In genomic region chr4:77025643-77026321, GRCh38 we compare ENCODE assay signal across 12 cellular contexts. TPM values are rescaled to one million over a fixed set of nuclear protein-coding genes. Genes with fewer than 3 reads are reported as not detected.
DNase-seq lines count a peak whose midpoint lies in the region; ATAC-seq and TF ChIP-seq lines count a peak whose summit lies in the region.
"Had no signal": no experiment of that assay in that cellular context is flagged by ENCODE, and none has a peak within 500 bp of the region (broad histone marks: within the 10 kb centered on the region; RNA-seq: fewer than 3 reads in every experiment).

No MANE protein-coding gene starts in this region.

- H3K36me3 ChIP-seq in GM23248 (ENCODE audit: low read depth) = peaks cover 83% of the 10 kb centered on the region
- peaks cover 61% of the 10 kb centered on the region for H3K36me3 ChIP-seq in IMR-90 (ENCODE audit: control insufficient read depth, insufficient read depth, low read length)
- peaks cover 7% of the 10 kb centered on the region for H3K36me3 ChIP-seq in smooth muscle cell (ENCODE audit: low read depth)
- H3K36me3 ChIP-seq in Peyer's patch = peaks cover 0 to 82% (median 0%) of the 10 kb centered on the region in 3 donors

- no peak overlapping the region for H3K4ac ChIP-seq in IMR-90 (ENCODE audit: low read depth, low read length)

- no peak overlapping the region for H3K56ac ChIP-seq in IMR-90 (ENCODE audit: extremely low read depth, insufficient read depth, low read length)

- ATAC-seq in activated CD8-positive, alpha-beta memory T cell treated with anti-CD3 and anti-CD28 coated beads, Interleukin-2, amount 10 ng/mL, durations not matched to agents 7 days and 5 days = peak; percentile 93
- no peak for ATAC-seq in IMR-90 (ENCODE audit: low read depth)
- ATAC-seq: effector memory CD8-positive, alpha-beta T cell had no signal

- POLR2A ChIA-PET in IMR-90 (lab: Charles Lee; ENCODE audit: unreplicated experiment) = no interaction called here

- H3K9ac ChIP-seq in GM23248 = peak overlapping the region; percentile 45
- no peak overlapping the region for H3K9ac ChIP-seq in IMR-90 (ENCODE audit: low read depth, low read length)
- no peak overlapping the region for H3K9ac ChIP-seq in smooth muscle cell (ENCODE audit: low read depth)

- peak overlapping the region; percentile 45 for H2BK5ac ChIP-seq in IMR-90 (ENCODE audit: low read depth, low read length, poor library complexity, severe bottlenecking)

- no peak overlapping the region for H2AK9ac ChIP-seq in IMR-90 (replicated peaks; ENCODE audit: low read depth, low read length, poor library complexity)

- no peak overlapping the region for H2AK5ac ChIP-seq in IMR-90 (ENCODE audit: low read depth, low read length)

- H3K9me2 ChIP-seq in GM23248 (ENCODE audit: insufficient read depth) = no peaks in the 10 kb centered on the region

- no peak overlapping the region for H3K23ac ChIP-seq in IMR-90 (ENCODE audit: low read depth, low read length)

- peaks cover 16% of the 10 kb centered on the region for H3K9me1 ChIP-seq in IMR-90 (ENCODE audit: insufficient read depth, low read length)

- peaks cover 39% of the 10 kb centered on the region for H3K4me1 Mint-ChIP-seq in activated CD8-positive, alpha-beta memory T cell treated with anti-CD3 and anti-CD28 coated beads, Interleukin-2, amount 10 ng/mL, durations not matched to agents 7 days and 5 days

- peaks cover 3% of the 10 kb centered on the region for H3K27me3 Mint-ChIP-seq in activated CD8-positive, alpha-beta memory T cell treated with anti-CD3 and anti-CD28 coated beads, Interleukin-2, amount 10 ng/mL, durations not matched to agents 7 days and 5 days
- H3K27me3 Mint-ChIP-seq: effector memory CD8-positive, alpha-beta T cell had no signal

- peak overlapping the region; percentile 23 for H3K27ac Mint-ChIP-seq in activated CD8-positive, alpha-beta memory T cell treated with anti-CD3 and anti-CD28 coated beads, Interleukin-2, amount 10 ng/mL, durations not matched to agents 7 days and 5 days
- H3K27ac Mint-ChIP-seq: effector memory CD8-positive, alpha-beta T cell had no signal

- H3K4me3 Mint-ChIP-seq in activated CD8-positive, alpha-beta memory T cell treated with anti-CD3 and anti-CD28 coated beads, Interleukin-2, amount 10 ng/mL, durations not matched to agents 7 days and 5 days = no peak overlapping the region
- H3K4me3 Mint-ChIP-seq: effector memory CD8-positive, alpha-beta T cell had no signal

- no peaks in the 10 kb centered on the region for H3K9me3 Mint-ChIP-seq in activated CD8-positive, alpha-beta memory T cell treated with anti-CD3 and anti-CD28 coated beads, Interleukin-2, amount 10 ng/mL, durations not matched to agents 7 days and 5 days (ENCODE audit: low read depth)
- H3K9me3 Mint-ChIP-seq: effector memory CD8-positive, alpha-beta T cell had no signal

- peak overlapping the region; percentile 11; the same call in 1 of the 2 replicates for H3K18ac ChIP-seq in IMR-90 (ENCODE audit: low read depth, low read length)

- H3K4me1 ChIP-seq in GM23248 (ENCODE audit: insufficient read depth) (peaks cover 39% of the 10 kb centered on the region), IMR-90 (ENCODE audit: control insufficient read depth, insufficient read depth, low read length) (peaks cover 17% of the 10 kb centered on the region), smooth muscle cell (ENCODE audit: low read depth) (peaks cover 23% of the 10 kb centered on the region), Peyer's patch (no peaks in the 10 kb centered on the region)

- H3K4me3 ChIP-seq in GM23248 = no peak overlapping the region
- H3K4me3 ChIP-seq in IMR-90 (ENCODE audit: insufficient read depth, low read depth, low read length) = no peak overlapping the region
- no peak overlapping the region for H3K4me3 ChIP-seq in smooth muscle cell
- no peak overlapping the region for H3K4me3 ChIP-seq in Peyer's patch

- 0 out of 4 replicates have a peak overlapping the region, but pooled peaks of 1 of the 2 experiments have one; percentile 0 for H4K8ac ChIP-seq in IMR-90 (ENCODE audit: low read depth in 2 of 2, low read length in 2 of 2)

- CTCF ChIA-PET in activated CD8-positive, alpha-beta memory T cell treated with anti-CD3 and anti-CD28 coated beads, Interleukin-2, amount 10 ng/mL, durations not matched to agents 7 days and 5 days (lab: Charles Lee) = interaction anchor here (1.5 kb wide), 1 partner anchor 18 kb away, joined by 5 read pairs; no protein-coding TSS in a partner anchor
- CTCF ChIA-PET in IMR-90 (lab: Yijun Ruan, JAX) = no interaction called here

- H2BK15ac ChIP-seq in IMR-90 (ENCODE audit: low read depth, low read length) = no peak overlapping the region

- WGBS in GM23248 (ENCODE audit: low coverage in 1 of 2, low lambda C conversion rate in 2 of 2, missing lambda C conversion rate in 2 of 2), 2 experiments = 11 to 12% methylated on average over 1 of the region's 1 CpG
- WGBS in IMR-90 (ENCODE audit: extremely low coverage in 2 of 2, insufficient read length in 1 of 2), 2 experiments = no CpG with 5 or more reads among the region's 1 CpG
- WGBS in smooth muscle cell (ENCODE audit: low lambda C conversion rate) = 29% methylated on average over 1 of the region's 1 CpG

- H3K27me3 ChIP-seq in GM23248 (replicated peaks; ENCODE audit: insufficient read depth) = no peaks in the 10 kb centered on the region
- no peaks in the 10 kb centered on the region for H3K27me3 ChIP-seq in IMR-90 (ENCODE audit: control insufficient read depth, insufficient read depth, low read length)
- H3K27me3 ChIP-seq in smooth muscle cell (ENCODE audit: low read depth) = no peaks in the 10 kb centered on the region
- no peaks in the 10 kb centered on the region for H3K27me3 ChIP-seq in Peyer's patch

- BruUV-seq in IMR-90 (replicated peaks; lab: Mats Ljungman, UMichigan) = no TSS peak

- DNase-seq in activated CD8-positive, alpha-beta memory T cell treated with anti-CD3 and anti-CD28 coated beads, Interleukin-2, amount 10 ng/mL, durations not matched to agents 7 days and 5 days = peak; percentile 43
- no peak for DNase-seq in activated CD8-positive, alpha-beta memory T cell treated with anti-CD3 and anti-CD28 coated beads, Interleukin-2, amount 50 U/mL, for 48 hours
- DNase-seq in GM23248 (peak; percentile 83), IMR-90 (peak; percentile 50), smooth muscle cell (lab: John Stamatoyannopoulos, UW; ENCODE audit: unreplicated experiment) (no peak), Peyer's patch (no peak), Ammon's horn (ENCODE audit: low spot score) (no peak), foreskin melanocyte (no peak)
- DNase-seq: effector memory CD8-positive, alpha-beta T cell; NCI-H2081; posterior cingulate gyrus; SW 1271 had no signal

- H3K79me1 ChIP-seq in IMR-90 (ENCODE audit: low read depth in 1 of 2, low read length in 2 of 2) = peaks cover 48 to 60% of the 10 kb centered on the region in 2 experiments

- H3K4me2 ChIP-seq in GM23248 (ENCODE audit: unreplicated experiment) = no peak overlapping the region
- no peak overlapping the region for H3K4me2 ChIP-seq in IMR-90 (ENCODE audit: low read depth, low read length)
- H3K4me2 ChIP-seq in smooth muscle cell = peak overlapping the region; percentile 35

- H4K91ac ChIP-seq in IMR-90 (ENCODE audit: insufficient read depth, low read depth, low read length) = no peak overlapping the region

- TF ChIP-seq POLR2A in IMR-90 (IDR thresholded peaks at IDR 0.05; ENCODE audit: low read depth, low read length) (no peak), Peyer's patch (IDR thresholded peaks at IDR 0.05) (no peak)

- H3K79me2 ChIP-seq in GM23248 (ENCODE audit: insufficient read depth) (peaks cover 48% of the 10 kb centered on the region), smooth muscle cell (ENCODE audit: low read depth) (peaks cover 4% of the 10 kb centered on the region)

- H4K5ac ChIP-seq in IMR-90 (ENCODE audit: low read depth, low read length) = peak overlapping the region; percentile 16; the same call in 1 of the 2 replicates

- H3F3A ChIP-seq in GM23248 (ENCODE audit: insufficient read depth) = peaks cover 94% of the 10 kb centered on the region
- H3F3A ChIP-seq in smooth muscle cell (ENCODE audit: low read depth) = peaks cover 10% of the 10 kb centered on the region

- H3K36me3 Mint-ChIP-seq in activated CD8-positive, alpha-beta memory T cell treated with anti-CD3 and anti-CD28 coated beads, Interleukin-2, amount 10 ng/mL, durations not matched to agents 7 days and 5 days = peaks cover 36% of the 10 kb centered on the region

- H3K14ac ChIP-seq in IMR-90 (replicated peaks; ENCODE audit: low read depth, low read length) = peak overlapping the region; percentile 49; the same call in 1 of the 2 replicates

- intact Hi-C loops in IMR-90 (cut with micrococcal nuclease) = no loop called here

- H3K27ac ChIP-seq in GM23248 = peak overlapping the region; percentile 74
- no peak overlapping the region for H3K27ac ChIP-seq in IMR-90 (ENCODE audit: insufficient read depth, low read length)
- H3K27ac ChIP-seq in smooth muscle cell (ENCODE audit: low read depth) = peak overlapping the region; percentile 66
- H3K27ac ChIP-seq in Peyer's patch = no peak overlapping the region

- dilution Hi-C loops in IMR-90 (cut with HindIII; ENCODE audit: low sequenced_read_pairs, unreplicated experiment) = no loop called here

- H2AFZ ChIP-seq in GM23248 (no peak overlapping the region), IMR-90 (replicated peaks; ENCODE audit: low read length, poor library complexity) (no peak overlapping the region), smooth muscle cell (ENCODE audit: low read depth) (no peak overlapping the region)

- H2BK120ac ChIP-seq in IMR-90 (ENCODE audit: low read depth, low read length) = no peak overlapping the region

- no peak for TF ChIP-seq RAD21 in IMR-90 (IDR thresholded peaks at IDR 0.05; ENCODE audit: low read length)

- no peak for TF ChIP-seq CTCF in IMR-90 (conservative IDR thresholded peaks at IDR 0.05; ENCODE audit: low read depth, low read length)
- no peak for TF ChIP-seq CTCF in smooth muscle cell (IDR thresholded peaks at IDR 0.05; ENCODE audit: borderline replicate concordance, insufficient read depth, poor library complexity, severe bottlenecking)
- no peak for TF ChIP-seq CTCF in Peyer's patch (IDR thresholded peaks at IDR 0.05)

- H3K9me3 ChIP-seq in GM23248 (ENCODE audit: low read depth) (no peaks in the 10 kb centered on the region), IMR-90 (ENCODE audit: control insufficient read depth, insufficient read depth, low read length) (no peaks in the 10 kb centered on the region), smooth muscle cell (replicated peaks; ENCODE audit: low read depth) (no peaks in the 10 kb centered on the region), Peyer's patch (no peaks in the 10 kb centered on the region)

- no peak overlapping the region for H2BK20ac ChIP-seq in IMR-90 (ENCODE audit: low read depth, low read length)

- no peaks in the 10 kb centered on the region for H4K20me1 ChIP-seq in GM23248 (ENCODE audit: insufficient read depth)
- peaks cover 11% of the 10 kb centered on the region; the same call in 1 of the 2 replicates for H4K20me1 ChIP-seq in IMR-90 (ENCODE audit: insufficient read depth, low read length)
- H4K20me1 ChIP-seq in smooth muscle cell (ENCODE audit: low read depth) = no peaks in the 10 kb centered on the region

- in situ Hi-C loops in GM23248 (cut with MboI) (no loop called here), IMR-90 (cut with MboI; ENCODE audit: low sequenced_read_pairs) (loop anchor here (10.0 kb wide), 1 partner anchor 71 kb away; no protein-coding TSS in a partner anchor)

RNA-seq across cellular contexts. Expression of gene CCNI, which starts 50.0 kb away (rescaled TPM):
- 100 to 1,000 TPM; 179 to 221 TPM for total RNA-seq in activated CD8-positive, alpha-beta memory T cell treated with anti-CD3 and anti-CD28 coated beads, Interleukin-2, amount 10 ng/mL, durations not matched to agents 7 days and 5 days
- 121 and 125 TPM in 2 replicates for total RNA-seq in GM23248 (2014; rRNA removed; shearing (Covaris generic))
- polyA plus RNA-seq in GM23248 (2016; fragmentation: Nextera tagmentation; extraction: Ambion mirVana) (158 and 166 TPM in 2 replicates), IMR-90 (2012; rRNA removed) (66.8 and 70.1 TPM in 2 replicates), smooth muscle cell (205 and 230 TPM in 2 replicates)
- total RNA-seq in IMR-90 (2012; rRNA removed) (98.6 and 100 TPM in 2 replicates), smooth muscle cell (222 and 245 TPM in 2 replicates), Peyer's patch (100 to 1,000 TPM; 132 to 220 (median 176) TPM)
- 30.2 and 39.5 TPM in 2 replicates for polyA plus RNA-seq in IMR-90 (2012; cell fraction: cytosol; rRNA removed)
- 11.4 and 41.8 TPM in 2 replicates for polyA plus RNA-seq in IMR-90 (2012; cell fraction: nucleus; rRNA removed; ENCODE audit: low replicate concordance)

Comparison
In these comparisons a context has a peak if more than half of its experiments do, and no peak if none do; other contexts are left out.
1. DNase-seq: peak in activated CD8-positive, alpha-beta memory T cell treated with anti-CD3 and anti-CD28 coated beads, Interleukin-2, amount 10 ng/mL, durations not matched to agents 7 days and 5 days (single experiment), GM23248 (single experiment) and IMR-90 (single experiment); none in activated CD8-positive, alpha-beta memory T cell treated with anti-CD3 and anti-CD28 coated beads, Interleukin-2, amount 50 U/mL, for 48 hours (single experiment), smooth muscle cell (single experiment), Peyer's patch (0 of 3), Ammon's horn (single experiment) and foreskin melanocyte (single experiment).
2. H3K27ac ChIP-seq: peak in GM23248 (single experiment) and smooth muscle cell (single experiment); none in IMR-90 (single experiment) and Peyer's patch (0 of 4).